In genomic region chr6:33069021-33069738, GRCh38 we compare ENCODE assay signal across 15 cellular contexts. TPM values are rescaled to one million over a fixed set of nuclear protein-coding genes. Genes with fewer than 3 reads are reported as not detected.
DNase-seq lines count a peak whose midpoint lies in the region; ATAC-seq and TF ChIP-seq lines count a peak whose summit lies in the region.
"Had no signal": no experiment of that assay in that cellular context is flagged by ENCODE, and none has a peak within 500 bp of the region (broad histone marks: within the 10 kb centered on the region; RNA-seq: fewer than 3 reads in every experiment).

No MANE protein-coding gene starts in this region.

- peaks cover 18% of the 10 kb centered on the region for H3K4me1 ChIP-seq in OCI-LY7 (ENCODE audit: insufficient read depth, low read length, poor library complexity, severe bottlenecking)

- peaks cover 46% of the 10 kb centered on the region for H3K79me2 ChIP-seq in OCI-LY7 (ENCODE audit: insufficient read depth, low read depth, low read length)

- H3K27ac Mint-ChIP-seq in effector memory CD8-positive, alpha-beta T cell, result peak overlapping the region; percentile 13 to 30
- peak overlapping the region; percentile 96 for H3K27ac Mint-ChIP-seq in stimulated activated naive B cell treated with anti-CD40 and anti-IgM and Interleukin-4, amounts not matched to agents 10 μg/mL and 1 μg/mL and 100 μg/mL, for 72 hours
- no peak overlapping the region for H3K27ac Mint-ChIP-seq in activated CD4-positive, alpha-beta T cell treated with anti-CD3 and anti-CD28 coated beads for 36 hours

- POLR2A ChIA-PET in OCI-LY7 (lab: Charles Lee), result no interaction called here
- POLR2A ChIA-PET in activated CD4-positive, alpha-beta T cell treated with anti-CD3 and anti-CD28 coated beads for 36 hours (lab: Charles Lee), result no interaction called here

- H3K36me3 ChIP-seq in OCI-LY7 (ENCODE audit: insufficient read depth, low read length), result peaks cover 81% of the 10 kb centered on the region

- no peak for DNase-seq in OCI-LY7 (ENCODE audit: low spot score)
- no peak for DNase-seq in effector memory CD8-positive, alpha-beta T cell
- DNase-seq in stimulated activated naive B cell treated with anti-CD40 and anti-IgM and Interleukin-4, amounts not matched to agents 10 μg/mL and 1 μg/mL and 100 μg/mL, for 72 hours, result no peak
- DNase-seq in germinal center (ENCODE audit: low spot score), result no peak
- no peak for DNase-seq in activated CD4-positive, alpha-beta T cell treated with anti-CD3 and anti-CD28 coated beads for 36 hours
- DNase-seq in activated CD4-positive, alpha-beta T cell treated with anti-CD3 and anti-CD28 coated beads, Interleukin-2, amount 50 U/mL, for 1 hour, result no peak
- DNase-seq: KG1, NCI-H1092 treated with DMSO at 0.1 percent for 48 hours, NCI-H1694, NCI-H2107, NCI-H226, NCI-H526 treated with DMSO at 0.1 percent for 48 hours, PC-9 had no signal

- H3K4me3 Mint-ChIP-seq in effector memory CD8-positive, alpha-beta T cell, result no peak overlapping the region
- H3K4me3 Mint-ChIP-seq in stimulated activated naive B cell treated with anti-CD40 and anti-IgM and Interleukin-4, amounts not matched to agents 10 μg/mL and 1 μg/mL and 100 μg/mL, for 72 hours, result peak overlapping the region; percentile 82 to 94
- no peak overlapping the region for H3K4me3 Mint-ChIP-seq in activated CD4-positive, alpha-beta T cell treated with anti-CD3 and anti-CD28 coated beads for 36 hours

- ATAC-seq in effector memory CD8-positive, alpha-beta T cell (replicated peaks), result no peak
- ATAC-seq in stimulated activated naive B cell treated with anti-CD40 and anti-IgM and Interleukin-4, amounts not matched to agents 10 μg/mL and 1 μg/mL and 100 μg/mL, for 72 hours (replicated peaks), result no peak
- no peak for ATAC-seq in activated CD4-positive, alpha-beta T cell treated with anti-CD3 and anti-CD28 coated beads for 36 hours

- no peaks in the 10 kb centered on the region for H3K9me3 ChIP-seq in OCI-LY7 (ENCODE audit: low read length)

- no peak overlapping the region for H3K4me3 ChIP-seq in OCI-LY7 (ENCODE audit: low read depth, low read length, poor library complexity, severe bottlenecking)
- H3K4me3 ChIP-seq: PC-9 had no signal

- peak; percentile 44 for TF ChIP-seq CTCF in GM12873 (IDR thresholded peaks at IDR 0.05; ENCODE audit: insufficient read depth, low read depth, low read length, missing control alignments)
- peak; percentile 41; the same call in 1 of the 2 replicates for TF ChIP-seq CTCF in OCI-LY7 (conservative IDR thresholded peaks at IDR 0.05; ENCODE audit: low read length)

- H2AFZ ChIP-seq in OCI-LY7 (ENCODE audit: low read length), result no peak overlapping the region
- H2AFZ ChIP-seq: PC-9 had no signal

- H3K4me1 Mint-ChIP-seq in effector memory CD8-positive, alpha-beta T cell (ENCODE audit: low read depth in 2 of 2), result peaks cover 21 to 48% of the 10 kb centered on the region in 2 donors
- peaks cover 48 to 67% of the 10 kb centered on the region in 2 donors for H3K4me1 Mint-ChIP-seq in stimulated activated naive B cell treated with anti-CD40 and anti-IgM and Interleukin-4, amounts not matched to agents 10 μg/mL and 1 μg/mL and 100 μg/mL, for 72 hours
- peaks cover 15% of the 10 kb centered on the region for H3K4me1 Mint-ChIP-seq in activated CD4-positive, alpha-beta T cell treated with anti-CD3 and anti-CD28 coated beads for 36 hours

- H4K20me1 ChIP-seq in OCI-LY7 (ENCODE audit: insufficient read depth, low read length), result peaks cover 12% of the 10 kb centered on the region; the same call in 1 of the 2 replicates

- H3K9me3 Mint-ChIP-seq in effector memory CD8-positive, alpha-beta T cell, result no peaks in the 10 kb centered on the region
- peaks cover 5 to 28% of the 10 kb centered on the region in 2 donors for H3K9me3 Mint-ChIP-seq in stimulated activated naive B cell treated with anti-CD40 and anti-IgM and Interleukin-4, amounts not matched to agents 10 μg/mL and 1 μg/mL and 100 μg/mL, for 72 hours
- H3K9me3 Mint-ChIP-seq in activated CD4-positive, alpha-beta T cell treated with anti-CD3 and anti-CD28 coated beads for 36 hours (ENCODE audit: low read depth), result peaks cover 15% of the 10 kb centered on the region

- H3K27me3 Mint-ChIP-seq in effector memory CD8-positive, alpha-beta T cell, result no peaks in the 10 kb centered on the region
- no peaks in the 10 kb centered on the region for H3K27me3 Mint-ChIP-seq in stimulated activated naive B cell treated with anti-CD40 and anti-IgM and Interleukin-4, amounts not matched to agents 10 μg/mL and 1 μg/mL and 100 μg/mL, for 72 hours
- H3K27me3 Mint-ChIP-seq in activated CD4-positive, alpha-beta T cell treated with anti-CD3 and anti-CD28 coated beads for 36 hours, result no peaks in the 10 kb centered on the region

- no TSS peak for BruUV-seq in OCI-LY7 (replicated peaks; lab: Mats Ljungman, UMichigan)

- intact Hi-C loops in OCI-LY7 (cut with micrococcal nuclease; ENCODE audit: unreplicated experiment), result no loop called here
- intact Hi-C loops in activated CD4-positive, alpha-beta T cell treated with anti-CD3 and anti-CD28 coated beads for 36 hours (cut with DNase I, micrococcal nuclease), result no loop called here

- no peak overlapping the region for H3K4me2 ChIP-seq in OCI-LY7 (ENCODE audit: low read length)
- H3K4me2 ChIP-seq: PC-9 had no signal

- H3K36me3 Mint-ChIP-seq in effector memory CD8-positive, alpha-beta T cell (ENCODE audit: insufficient read depth), result peaks cover 19% of the 10 kb centered on the region
- peaks cover 80 to 87% of the 10 kb centered on the region in 2 donors for H3K36me3 Mint-ChIP-seq in stimulated activated naive B cell treated with anti-CD40 and anti-IgM and Interleukin-4, amounts not matched to agents 10 μg/mL and 1 μg/mL and 100 μg/mL, for 72 hours
- peaks cover 33% of the 10 kb centered on the region for H3K36me3 Mint-ChIP-seq in activated CD4-positive, alpha-beta T cell treated with anti-CD3 and anti-CD28 coated beads for 36 hours (ENCODE audit: low read depth)

- CTCF ChIA-PET in OCI-LY7 (lab: Charles Lee; ENCODE audit: unreplicated experiment), result no interaction called here
- CTCF ChIA-PET in activated CD4-positive, alpha-beta T cell treated with anti-CD3 and anti-CD28 coated beads for 36 hours (lab: Charles Lee), result interaction anchor here (0.8 kb wide), 1 partner anchor 9 kb away, joined by 4 read pairs; no protein-coding TSS in a partner anchor

- H3K27ac ChIP-seq in OCI-LY7 (ENCODE audit: low read depth, low read length, poor library complexity, severe bottlenecking), result no peak overlapping the region
- H3K27ac ChIP-seq: PC-9 had no signal

- no peaks in the 10 kb centered on the region for H3K9me2 ChIP-seq in OCI-LY7 (ENCODE audit: insufficient read depth, low read length)

RNA-seq across cellular contexts. Expression of gene HLA-DPA1, which starts 4.3 kb away (rescaled TPM):
- total RNA-seq in OCI-LY7 (2014; rRNA removed; shearing (Covaris generic)), result 306 and 388 TPM in 2 replicates
- total RNA-seq in OCI-LY7 (2022), result 253 and 256 TPM in 2 replicates
- total RNA-seq in activated CD4-positive, alpha-beta T cell treated with anti-CD3 and anti-CD28 coated beads for 36 hours, result 10 to 100 TPM; 11.5 to 13.3 TPM
- total RNA-seq: MCF 10A, PC-9 had no signal

RNA-seq across cellular contexts. Expression of gene HLA-DPB1, which starts 6.6 kb away (rescaled TPM):
- total RNA-seq in OCI-LY7 (2014; rRNA removed; shearing (Covaris generic)), result 117 and 139 TPM in 2 replicates
- total RNA-seq in OCI-LY7 (2022), result 74.5 and 78.5 TPM in 2 replicates
- 1 to 10 TPM; 5.2 to 5.4 TPM for total RNA-seq in activated CD4-positive, alpha-beta T cell treated with anti-CD3 and anti-CD28 coated beads for 36 hours
- total RNA-seq: MCF 10A, PC-9 had no signal

RNA-seq across cellular contexts. Expression of gene HLA-DOA, which starts 59.8 kb away (rescaled TPM):
- 60.3 and 78.3 TPM in 2 replicates for total RNA-seq in OCI-LY7 (2014; rRNA removed; shearing (Covaris generic))
- total RNA-seq in OCI-LY7 (2022), result 55.0 and 65.4 TPM in 2 replicates
- total RNA-seq in activated CD4-positive, alpha-beta T cell treated with anti-CD3 and anti-CD28 coated beads for 36 hours, result 1 to 10 TPM; 1.7 to 3.3 TPM
- total RNA-seq: MCF 10A, PC-9 had no signal

Comparison
In these comparisons a context has a peak if more than half of its experiments do, and no peak if none do; other contexts are left out.
1. H3K4me3 Mint-ChIP-seq: peak in stimulated activated naive B cell treated with anti-CD40 and anti-IgM and Interleukin-4, amounts not matched to agents 10 μg/mL and 1 μg/mL and 100 μg/mL, for 72 hours (2 of 2); none in effector memory CD8-positive, alpha-beta T cell (0 of 2) and activated CD4-positive, alpha-beta T cell treated with anti-CD3 and anti-CD28 coated beads for 36 hours (single experiment).
2. RNA of gene HLA-DPA1, which starts 4.3 kb away (total RNA-seq): 253 to 388 TPM in OCI-LY7; 11.5 to 13.3 TPM in activated CD4-positive, alpha-beta T cell treated with anti-CD3 and anti-CD28 coated beads for 36 hours; every median in the first group is over 10 times any median in the second.
3. RNA of gene HLA-DPB1, which starts 6.6 kb away (total RNA-seq): 74.5 to 139 TPM in OCI-LY7; 5.2 to 5.4 TPM in activated CD4-positive, alpha-beta T cell treated with anti-CD3 and anti-CD28 coated beads for 36 hours; every median in the first group is over 10 times any median in the second.
4. RNA of gene HLA-DOA, which starts 59.8 kb away (total RNA-seq): 55.0 to 78.3 TPM in OCI-LY7; 1.7 to 3.3 TPM in activated CD4-positive, alpha-beta T cell treated with anti-CD3 and anti-CD28 coated beads for 36 hours; every median in the first group is over 10 times any median in the second.